ENCODE assay signal across 9 cellular contexts in the genomic region with DNA sequence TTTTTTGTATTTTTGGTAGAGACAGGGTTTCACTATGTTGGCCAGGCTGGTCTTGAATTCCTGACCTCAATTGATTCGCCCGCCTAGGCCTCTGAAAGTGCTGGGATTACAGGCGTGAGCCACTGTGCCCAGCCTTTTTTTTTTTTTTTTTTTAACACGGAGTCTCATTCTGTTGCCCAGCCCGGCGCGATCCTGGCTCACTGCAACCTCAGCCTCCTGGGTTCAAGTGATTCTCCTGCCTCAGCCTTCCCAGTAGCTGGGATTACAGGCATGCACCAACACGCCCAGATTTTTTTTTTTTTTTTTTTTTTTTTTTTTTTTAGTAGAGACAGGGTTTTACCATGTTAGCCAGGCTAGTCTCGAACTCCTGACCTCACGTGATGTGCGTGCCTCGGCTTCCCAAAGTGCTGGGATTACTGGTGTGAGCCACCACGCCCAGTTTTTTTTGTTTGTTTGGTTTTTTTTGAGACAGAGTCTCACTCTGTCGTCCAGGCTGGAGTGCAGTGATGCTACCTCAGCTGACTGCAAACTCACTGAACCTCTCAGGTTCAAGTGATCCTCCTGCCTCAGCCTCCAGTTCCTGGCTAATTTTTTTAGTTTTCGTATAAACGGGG. TPM values are rescaled to one million over a fixed set of nuclear protein-coding genes. Genes with fewer than 3 reads are reported as not detected.
DNase-seq lines count a peak whose midpoint lies in the region; ATAC-seq and TF ChIP-seq lines count a peak whose summit lies in the region.
"Not testable (repeated sequence)": the region's sequence is repeated elsewhere in the genome, so short reads cannot be mapped to it uniquely, and the experiment has no call there.
"Had no signal": no experiment of that assay in that cellular context is flagged by ENCODE, and none has a peak within 500 bp of the region (broad histone marks: within the 10 kb centered on the region; RNA-seq: fewer than 3 reads in every experiment).

No MANE protein-coding gene starts in this region.

- H3K4me3 ChIP-seq in ascending aorta, result peak overlapping the region; percentile 70 to 80
- H3K4me3 ChIP-seq in epithelial cell of proximal tubule (ENCODE audit: low read depth, low read length), result peak overlapping the region; percentile 68
- H3K4me3 ChIP-seq in left lung, result peak overlapping the region; percentile 48 to 56
- peak overlapping the region; percentile 66 to 81 for H3K4me3 ChIP-seq in neutrophil (ENCODE audit: low read depth in 1 of 2, low read length in 1 of 2)

- H3K9me3 Mint-ChIP-seq in CD4-positive, alpha-beta T cell; IgD-negative memory B cell: not testable (repeated sequence)

- H3K4me3 Mint-ChIP-seq in CD4-positive, alpha-beta T cell, result peak overlapping the region; percentile 95
- peak overlapping the region; percentile 94 to 98 (median 96) for H3K4me3 Mint-ChIP-seq in IgD-negative memory B cell

- ATAC-seq in CD4-positive, alpha-beta T cell (ENCODE audit: poor library complexity); left lung: not testable (repeated sequence)

- not testable (repeated sequence) for DNase-seq in CD4-positive, alpha-beta T cell; ascending aorta (ENCODE audit: low spot score in 2 of 2); epithelial cell of proximal tubule (ENCODE audit: low read depth)
- peak in 1 of 2 donors; percentile 21 for DNase-seq in left lung

- peaks cover 26% of the 10 kb centered on the region for H3K4me1 Mint-ChIP-seq in CD4-positive, alpha-beta T cell (ENCODE audit: low read depth)
- H3K4me1 Mint-ChIP-seq in IgD-negative memory B cell, result peaks cover 6 to 16% (median 12%) of the 10 kb centered on the region in 3 donors

- peak overlapping the region; percentile 98 for H3K27ac Mint-ChIP-seq in CD4-positive, alpha-beta T cell
- H3K27ac Mint-ChIP-seq in IgD-negative memory B cell, result peak overlapping the region; percentile 99 to 100 (median 99)

- peaks cover 38% of the 10 kb centered on the region for H3K36me3 Mint-ChIP-seq in CD4-positive, alpha-beta T cell (ENCODE audit: low read depth)
- not testable (repeated sequence) for H3K36me3 Mint-ChIP-seq in IgD-negative memory B cell

- not testable (repeated sequence) for H3K27ac ChIP-seq in CD4-positive, alpha-beta T cell (ENCODE audit: low read depth, low read length)
- H3K27ac ChIP-seq in VCaP, result peak overlapping the region; percentile 83
- peak overlapping the region; percentile 97 for H3K27ac ChIP-seq in ascending aorta
- H3K27ac ChIP-seq in left lung, result peak overlapping the region; percentile 93 to 98
- H3K27ac ChIP-seq in neutrophil, result peak overlapping the region; percentile 97
- peak overlapping the region; percentile 85 for H3K27ac ChIP-seq in temporal lobe (ENCODE audit: low read depth, low read length)

- H3K27me3 ChIP-seq in CD4-positive, alpha-beta T cell (ENCODE audit: control insufficient read depth, insufficient read depth, low read length); ascending aorta; left lung; neutrophil: not testable (repeated sequence)

- not testable (repeated sequence) for H3K9me3 ChIP-seq in CD4-positive, alpha-beta T cell (ENCODE audit: control insufficient read depth, low read length); ascending aorta; left lung; neutrophil

- H3K4me1 ChIP-seq in ascending aorta (peaks cover 0 to 15% of the 10 kb centered on the region in 2 donors), left lung (peaks cover 2 to 59% of the 10 kb centered on the region in 2 donors), neutrophil (ENCODE audit: control insufficient read depth in 1 of 2, insufficient read depth in 1 of 2, low read depth in 1 of 2, low read length in 1 of 2) (peaks cover 43 to 49% of the 10 kb centered on the region in 2 experiments)

- POLR2A ChIA-PET in CD4-positive, alpha-beta T cell (lab: Charles Lee), result interaction anchor here (0.6 to 4.2 kb wide), 14 partner anchors 14 to 762 kb away, joined by 3 to 135 read pairs (median 5); partner anchors contain the start of genes ABCA3, AMDHD2, ATP6V0C and E4F1

- intact Hi-C loops in CD4-positive, alpha-beta T cell (cut with DNase I, micrococcal nuclease), result loop anchor here (2.0 to 5.0 kb wide), 2 partner anchors 18 to 106 kb away; partner anchors contain the start of gene CCNF (in 1 of the 2)
- intact Hi-C loops in ascending aorta (cut with DNase I), result loop anchor here (2.0 to 10.0 kb wide), 6 partner anchors 20 to 1221 kb away; partner anchors contain the start of genes ATP6V0C, FLYWCH1, HCFC1R1 and THOC6
- intact Hi-C loops in left lung (cut with DNase I), result not testable (repeated sequence)

- H3K36me3 ChIP-seq in ascending aorta (peaks cover 9 to 10% of the 10 kb centered on the region in 2 donors), left lung (peaks cover 0 to 27% of the 10 kb centered on the region in 2 donors), neutrophil (peaks cover 26% of the 10 kb centered on the region)

- not testable (repeated sequence) for H3K27me3 Mint-ChIP-seq in CD4-positive, alpha-beta T cell; IgD-negative memory B cell

- not testable (repeated sequence) for TF ChIP-seq CTCF in CD4-positive, alpha-beta T cell (IDR thresholded peaks at IDR 0.05); VCaP (conservative IDR thresholded peaks at IDR 0.05); ascending aorta (IDR thresholded peaks at IDR 0.05); epithelial cell of proximal tubule (conservative IDR thresholded peaks at IDR 0.05; ENCODE audit: low read depth, low read length); left lung (IDR thresholded peaks at IDR 0.05); neutrophil (IDR thresholded peaks at IDR 0.05)

- CTCF ChIA-PET in CD4-positive, alpha-beta T cell (lab: Charles Lee), result interaction anchor here (0.9 kb wide), 1 partner anchor 18 kb away, joined by 3 read pairs; no protein-coding TSS in a partner anchor

RNA-seq across cellular contexts. Expression of gene CEMP1, which starts 2.0 kb away (rescaled TPM):
- total RNA-seq in CD4-positive, alpha-beta T cell, result 1 to 10 TPM; 1.0 to 1.8 TPM
- 6.2 TPM for polyA plus RNA-seq in IgD-negative memory B cell
- not detected for total RNA-seq in ascending aorta
- total RNA-seq in epithelial cell of proximal tubule, result not detected in 2 replicates
- 1 to 10 TPM in 1 of 2 donors, under 1 TPM in 1; 0.45 to 1.1 TPM for total RNA-seq in left lung
- total RNA-seq in temporal lobe, result not detected
- total RNA-seq: glomerular endothelial cell had no signal

RNA-seq across cellular contexts. Expression of gene PDPK1, which starts 4.6 kb away (rescaled TPM):
- total RNA-seq in CD4-positive, alpha-beta T cell, result 10 to 100 TPM; 46.1 to 51.1 TPM
- 45.1 TPM for polyA plus RNA-seq in IgD-negative memory B cell
- total RNA-seq in ascending aorta (23.2 TPM), epithelial cell of proximal tubule (16.4 and 16.5 TPM in 2 replicates), left lung (10 to 100 TPM; 56.4 to 64.8 TPM), temporal lobe (29.3 TPM)

RNA-seq across cellular contexts. Expression of gene AMDHD2, which starts 13.1 kb away (rescaled TPM):
- 100 to 1,000 TPM; 171 to 177 TPM for total RNA-seq in CD4-positive, alpha-beta T cell
- polyA plus RNA-seq in IgD-negative memory B cell, result 22.2 TPM
- total RNA-seq in ascending aorta (16.1 TPM), epithelial cell of proximal tubule (32.7 and 41.1 TPM in 2 replicates), left lung (10 to 100 TPM; 45.5 to 62.4 TPM), temporal lobe (9.6 TPM)

RNA-seq across cellular contexts. Expression of gene ATP6V0C, which starts 19.5 kb away (rescaled TPM):
- total RNA-seq in CD4-positive, alpha-beta T cell, result 100 to 1,000 TPM; 224 to 234 TPM
- polyA plus RNA-seq in IgD-negative memory B cell, result 105 TPM
- total RNA-seq in ascending aorta, result 91.9 TPM
- 32.4 and 46.6 TPM in 2 replicates for total RNA-seq in epithelial cell of proximal tubule
- total RNA-seq in left lung, result 100 to 1,000 TPM; 296 to 333 TPM
- total RNA-seq in temporal lobe, result 14.8 TPM

RNA-seq across cellular contexts. Expression of gene TBC1D24, which starts 58.3 kb away (rescaled TPM):
- 1 to 10 TPM; 1.2 to 2.1 TPM for total RNA-seq in CD4-positive, alpha-beta T cell
- 3.3 TPM for polyA plus RNA-seq in IgD-negative memory B cell
- total RNA-seq in ascending aorta, result 22.5 TPM
- total RNA-seq in epithelial cell of proximal tubule, result 7.8 and 9.1 TPM in 2 replicates
- total RNA-seq in left lung, result 10 to 100 TPM; 37.1 to 41.4 TPM
- total RNA-seq in temporal lobe, result 22.1 TPM
